In the genomic region with DNA sequence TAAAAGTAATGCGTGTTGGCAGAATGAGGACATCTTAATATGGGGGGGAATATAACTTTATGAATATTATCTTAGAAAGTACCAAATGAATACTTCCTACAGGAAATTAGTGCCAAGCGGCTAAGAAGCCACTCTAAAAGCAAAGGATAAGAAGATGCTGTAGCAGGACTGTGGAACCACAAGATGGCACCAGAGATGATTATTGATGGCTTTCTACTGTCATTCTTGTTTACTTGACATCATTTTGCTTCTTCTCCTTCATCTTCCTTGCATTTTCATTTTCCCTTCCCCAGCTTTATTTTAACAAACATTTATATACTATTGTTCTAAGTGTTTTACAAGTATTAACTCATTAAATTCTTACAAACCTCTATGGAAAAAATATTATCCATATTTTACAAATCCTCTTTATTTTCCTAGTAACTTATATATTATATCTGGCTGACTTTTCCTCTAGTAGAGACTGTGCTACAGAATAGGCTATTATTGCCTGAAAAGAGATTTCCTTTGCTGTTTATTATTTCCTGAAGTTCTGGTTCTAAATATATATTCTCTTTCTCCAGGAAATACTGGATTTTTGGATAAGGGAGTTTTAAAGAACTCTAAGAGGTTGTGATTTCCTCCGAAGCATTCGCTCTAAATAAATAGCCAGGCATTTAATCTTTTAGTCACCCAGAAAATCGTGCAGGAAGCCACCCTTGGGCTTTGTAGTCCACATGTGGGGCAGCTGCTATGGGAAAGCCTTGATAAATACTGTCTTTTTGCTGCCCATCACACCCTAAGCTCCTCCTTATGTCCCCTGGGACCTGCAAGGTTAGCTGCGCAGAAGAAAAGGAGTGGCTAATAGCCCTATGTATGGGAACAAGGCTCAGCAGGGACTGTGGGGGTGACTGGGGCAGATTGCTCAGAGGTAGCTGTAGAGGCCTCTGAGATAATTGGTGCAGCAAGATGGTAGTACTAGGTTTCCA, we compare ENCODE assay signal across 1 cellular context.
TF ChIP-seq lines count a peak whose summit lies in the region.

No MANE protein-coding gene starts in this region.

TF ChIP-seq in GM12878, 131 proteins besides CTCF, POLR2A, EP300 and RAD21 (continued from another document):
- TF ChIP-seq MTA2 (IDR thresholded peaks at IDR 0.05; ENCODE audit: low read depth) (no peak), NR2F1 (conservative IDR thresholded peaks at IDR 0.05) (no peak), ZBED1 (IDR thresholded peaks at IDR 0.05; ENCODE audit: borderline replicate concordance) (no peak)
- TF ChIP-seq, protein P1, sequence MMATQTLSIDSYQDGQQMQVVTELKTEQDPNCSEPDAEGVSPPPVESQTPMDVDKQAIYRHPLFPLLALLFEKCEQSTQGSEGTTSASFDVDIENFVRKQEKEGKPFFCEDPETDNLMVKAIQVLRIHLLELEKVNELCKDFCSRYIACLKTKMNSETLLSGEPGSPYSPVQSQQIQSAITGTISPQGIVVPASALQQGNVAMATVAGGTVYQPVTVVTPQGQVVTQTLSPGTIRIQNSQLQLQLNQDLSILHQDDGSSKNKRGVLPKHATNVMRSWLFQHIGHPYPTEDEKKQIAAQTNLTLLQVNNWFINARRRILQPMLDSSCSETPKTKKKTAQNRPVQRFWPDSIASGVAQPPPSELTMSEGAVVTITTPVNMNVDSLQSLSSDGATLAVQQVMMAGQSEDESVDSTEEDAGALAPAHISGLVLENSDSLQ (IDR thresholded peaks at IDR 0.05) = peak; percentile 54
